8 cellular contexts compared by ENCODE assay signal in the genomic region with DNA sequence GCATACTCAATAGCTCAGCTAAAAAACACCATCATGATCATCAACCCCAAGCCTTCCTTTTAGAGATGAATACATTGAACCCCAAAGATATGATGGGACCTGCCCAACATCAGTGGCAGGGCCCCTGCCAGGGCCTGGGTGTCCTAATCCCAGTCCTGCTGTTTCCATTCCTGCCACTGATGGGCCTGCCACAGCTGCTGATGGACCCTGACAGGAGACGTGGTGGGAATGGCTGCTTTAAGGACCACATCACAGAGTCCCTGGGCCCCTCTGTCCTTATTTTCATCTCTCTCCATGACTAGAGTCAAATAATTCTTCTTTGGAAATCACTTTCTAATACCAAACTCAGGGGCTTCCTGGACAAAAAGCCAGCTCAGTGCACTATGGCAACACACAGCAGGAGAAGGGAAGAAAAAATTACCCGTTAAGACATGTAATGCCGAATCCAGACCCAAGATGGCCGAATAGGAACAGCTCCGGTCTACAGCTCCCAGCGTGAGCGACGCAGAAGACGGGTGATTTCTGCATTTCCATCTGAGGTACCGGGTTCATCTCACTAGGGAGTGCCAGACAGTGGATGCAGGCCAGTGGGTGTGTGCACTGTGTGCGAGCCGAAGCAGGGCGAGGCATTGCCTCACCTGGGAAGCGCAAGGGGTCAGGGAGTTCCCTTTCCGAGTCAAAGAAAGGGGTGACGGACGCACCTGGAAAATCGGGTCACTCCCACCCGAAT.
DNase-seq lines count a peak whose midpoint lies in the region; ATAC-seq and TF ChIP-seq lines count a peak whose summit lies in the region.
"Not testable (repeated sequence)": the region's sequence is repeated elsewhere in the genome, so short reads cannot be mapped to it uniquely, and the experiment has no call there.

No MANE protein-coding gene starts in this region.

- H4K8ac ChIP-seq in trophoblast cell (ENCODE audit: low read depth, low read length) = peak overlapping the region; percentile 66

- peak overlapping the region; percentile 79 for H2BK120ac ChIP-seq in trophoblast cell (ENCODE audit: insufficient read depth, low read length, poor library complexity)

- H4K91ac ChIP-seq in trophoblast cell (ENCODE audit: low read depth, low read length) = peak overlapping the region; percentile 80

- peak; percentile 37 to 45 for DNase-seq in Caco-2
- DNase-seq in NCI-H2171 treated with DMSO at 0.1 percent for 48 hours (lab: John Stamatoyannopoulos, UW) = peak; percentile 69
- DNase-seq in NCI-H774 (lab: John Stamatoyannopoulos, UW) = peak; percentile 27
- DNase-seq in activated naive CD8-positive, alpha-beta T cell treated with anti-CD3 and anti-CD28 coated beads for 36 hours = not testable (repeated sequence)
- peak; percentile 39 for DNase-seq in esophagus muscularis mucosa (ENCODE audit: extremely low spot score)
- peak; percentile 31 to 51 for DNase-seq in left colon
- DNase-seq in trophoblast cell = peak in 1 of 2 donors; percentile 38

- not testable (repeated sequence) for H3K27ac ChIP-seq in HUES64 (ENCODE audit: low read depth, low read length); esophagus muscularis mucosa (replicated peaks in 1 of 4); trophoblast cell (ENCODE audit: low read depth, low read length)

- H3K9me3 ChIP-seq in Caco-2 = peaks cover 16% of the 10 kb centered on the region
- H3K9me3 ChIP-seq in HUES64 (ENCODE audit: insufficient read depth, low read depth, low read length) = peaks cover 16% of the 10 kb centered on the region
- H3K9me3 ChIP-seq in esophagus muscularis mucosa; trophoblast cell (ENCODE audit: insufficient read depth, low read depth, low read length): not testable (repeated sequence)

- not testable (repeated sequence) for H3K79me2 ChIP-seq in trophoblast cell (ENCODE audit: control insufficient read depth, insufficient read depth, low read length, poor library complexity)

- not testable (repeated sequence) for H3K23ac ChIP-seq in trophoblast cell (ENCODE audit: low read length)

- ATAC-seq in left colon = peak; percentile 63

- WGBS in HUES64 = 76% methylated on average over 12 of the region's 19 CpGs
- WGBS in esophagus muscularis mucosa = 96% methylated on average over 9 of the region's 19 CpGs
- no CpG with 5 or more reads among the region's 19 CpGs for WGBS in trophoblast cell (ENCODE audit: extremely low coverage, insufficient coverage, insufficient read length)

- peak overlapping the region; percentile 61 for H2BK5ac ChIP-seq in trophoblast cell (ENCODE audit: low read depth, low read length, poor library complexity)

- CTCF ChIA-PET in Caco-2 (lab: Charles Lee) = interaction anchor here (1.2 to 1.6 kb wide), 2 partner anchors 15 to 160 kb away, joined by 3 to 5 read pairs; partner anchors contain the start of gene THBS1

- H3K18ac ChIP-seq in trophoblast cell (ENCODE audit: low read length) = peak overlapping the region; percentile 82

- BruUV-seq in Caco-2 (replicated peaks; lab: Mats Ljungman, UMichigan) = TSS peak; percentile 73

- H3K4me2 ChIP-seq in trophoblast cell (ENCODE audit: low read length) = not testable (repeated sequence)

- not testable (repeated sequence) for TF ChIP-seq CTCF in Caco-2 (IDR thresholded peaks at IDR 0.05; ENCODE audit: insufficient read depth in 1 of 2, low read depth in 1 of 2, low read length in 1 of 2, severe bottlenecking in 1 of 2, unreplicated experiment in 1 of 2); esophagus muscularis mucosa (IDR thresholded peaks at IDR 0.05)

- H3K4me3 ChIP-seq in Caco-2 (ENCODE audit: low read depth, low read length) (peak overlapping the region; percentile 41), HUES64 (ENCODE audit: low read length) (peak overlapping the region; percentile 26)
- H3K4me3 ChIP-seq in esophagus muscularis mucosa; trophoblast cell (ENCODE audit: low read depth, low read length): not testable (repeated sequence)

- peaks cover 20% of the 10 kb centered on the region for H3K9me3 Mint-ChIP-seq in Caco-2 (ENCODE audit: unreplicated experiment)
- not testable (repeated sequence) for H3K9me3 Mint-ChIP-seq in activated naive CD8-positive, alpha-beta T cell treated with anti-CD3 and anti-CD28 coated beads for 36 hours

- not testable (repeated sequence) for H3K4me1 Mint-ChIP-seq in Caco-2 (ENCODE audit: low read depth, unreplicated experiment); activated naive CD8-positive, alpha-beta T cell treated with anti-CD3 and anti-CD28 coated beads for 36 hours

- not testable (repeated sequence) for H3K36me3 Mint-ChIP-seq in Caco-2 (ENCODE audit: insufficient read depth, unreplicated experiment); activated naive CD8-positive, alpha-beta T cell treated with anti-CD3 and anti-CD28 coated beads for 36 hours

- not testable (repeated sequence) for H3K27me3 Mint-ChIP-seq in Caco-2 (ENCODE audit: insufficient read depth, unreplicated experiment)
- peaks cover 24% of the 10 kb centered on the region for H3K27me3 Mint-ChIP-seq in activated naive CD8-positive, alpha-beta T cell treated with anti-CD3 and anti-CD28 coated beads for 36 hours

- peaks cover 18% of the 10 kb centered on the region for H3K4me1 ChIP-seq in Caco-2
- not testable (repeated sequence) for H3K4me1 ChIP-seq in HUES64 (ENCODE audit: insufficient read depth, low read length); trophoblast cell (ENCODE audit: control insufficient read depth in 1 of 2, insufficient read depth in 2 of 2, low read length in 2 of 2)
- H3K4me1 ChIP-seq in esophagus muscularis mucosa = peaks cover 0 to 13% (median 12%) of the 10 kb centered on the region in 4 donors

- H3K14ac ChIP-seq in trophoblast cell (ENCODE audit: low read length) = peak overlapping the region; percentile 66

- peak overlapping the region; percentile 89 for H3K27ac Mint-ChIP-seq in Caco-2 (ENCODE audit: unreplicated experiment)
- not testable (repeated sequence) for H3K27ac Mint-ChIP-seq in activated naive CD8-positive, alpha-beta T cell treated with anti-CD3 and anti-CD28 coated beads for 36 hours

- not testable (repeated sequence) for H3K27me3 ChIP-seq in Caco-2 (replicated peaks; ENCODE audit: control insufficient read depth, insufficient read depth, low read length); HUES64 (ENCODE audit: insufficient read depth, low read length); esophagus muscularis mucosa; trophoblast cell (ENCODE audit: insufficient read depth, low read length)

- H3K4ac ChIP-seq in trophoblast cell (ENCODE audit: low read depth, low read length) = not testable (repeated sequence)

- not testable (repeated sequence) for H3K36me3 ChIP-seq in Caco-2 (ENCODE audit: control insufficient read depth, insufficient read depth, low read length); HUES64 (ENCODE audit: insufficient read depth, low read length); esophagus muscularis mucosa; trophoblast cell (ENCODE audit: control insufficient read depth in 1 of 2, insufficient read depth in 2 of 2, low read length in 2 of 2)

- peak overlapping the region; percentile 95 for H2BK12ac ChIP-seq in trophoblast cell (ENCODE audit: low read length)

- H2AFZ ChIP-seq in trophoblast cell (ENCODE audit: insufficient read depth, low read length, poor library complexity) = not testable (repeated sequence)

- POLR2A ChIA-PET in Caco-2 (lab: Charles Lee) = interaction anchor here (0.6 to 1.1 kb wide), 3 partner anchors 70 to 983 kb away, joined by 3 read pairs; no protein-coding TSS in a partner anchor

- H3K4me3 Mint-ChIP-seq in Caco-2 (ENCODE audit: unreplicated experiment) = peak overlapping the region; percentile 74
- peak overlapping the region; percentile 29 for H3K4me3 Mint-ChIP-seq in activated naive CD8-positive, alpha-beta T cell treated with anti-CD3 and anti-CD28 coated beads for 36 hours

- H2AK5ac ChIP-seq in trophoblast cell (ENCODE audit: low read length) = peak overlapping the region; percentile 35

- TF ChIP-seq EP300 in esophagus muscularis mucosa (IDR thresholded peaks at IDR 0.05) = not testable (repeated sequence)

- H3K9ac ChIP-seq in HUES64 (ENCODE audit: low read depth, low read length); trophoblast cell (ENCODE audit: low read length): not testable (repeated sequence)

- not testable (repeated sequence) for H4K12ac ChIP-seq in trophoblast cell (ENCODE audit: low read depth, low read length)

- H3K79me1 ChIP-seq in trophoblast cell (ENCODE audit: low read length) = not testable (repeated sequence)

- TF ChIP-seq POLR2A in esophagus muscularis mucosa (IDR thresholded peaks at IDR 0.05; ENCODE audit: low read depth) = not testable (repeated sequence)

- intact Hi-C loops in Caco-2 (cut with micrococcal nuclease; ENCODE audit: unreplicated experiment); esophagus muscularis mucosa (cut with DNase I); left colon (cut with DNase I, micrococcal nuclease): not testable (repeated sequence)
